ENCODE assay signal across 26 cellular contexts in the genomic region with DNA sequence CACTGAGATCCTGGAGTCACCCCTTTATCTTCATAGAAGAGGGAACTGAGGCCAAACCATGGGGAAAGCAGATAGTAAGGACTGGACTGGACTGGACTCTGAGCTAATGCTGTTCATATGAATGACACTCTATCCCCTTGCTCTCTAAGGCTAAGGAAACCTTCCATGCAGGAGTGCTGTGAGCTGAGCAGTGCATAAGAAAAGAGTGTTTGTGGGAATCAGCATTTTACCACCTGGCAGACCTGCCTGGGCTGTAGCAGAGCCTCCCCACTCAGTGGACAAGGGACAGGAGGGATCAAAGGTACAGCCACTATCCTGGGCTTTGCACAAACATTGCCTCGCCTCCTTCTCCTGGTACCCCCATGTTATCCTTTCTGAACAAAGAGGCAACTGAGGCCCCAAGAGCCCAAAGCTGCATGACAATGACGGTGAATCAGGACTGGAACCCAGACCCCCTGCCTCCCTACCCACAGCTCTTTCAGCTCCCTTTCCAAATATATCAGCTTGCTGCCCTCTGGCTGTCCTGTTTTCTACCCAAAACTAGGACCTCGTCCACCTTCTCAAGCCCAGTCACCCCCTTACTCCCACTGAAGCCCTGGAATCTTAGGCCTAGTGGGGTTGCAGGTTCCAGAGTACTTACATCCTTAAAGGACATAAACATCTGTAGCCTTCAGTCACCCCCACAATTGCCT.
"Had no signal": no experiment of that assay in that cellular context is flagged by ENCODE, and none has a peak within 500 bp of the region (broad histone marks: within the 10 kb centered on the region; RNA-seq: fewer than 3 reads in every experiment).

No MANE protein-coding gene starts in this region.

- H3K4me1 Mint-ChIP-seq: activated B cell treated with CpG ODN at 0.5 μM for 24 hours; activated CD4-positive, alpha-beta T cell treated with anti-CD3 and anti-CD28 coated beads, Interleukin-2, amount 10 ng/mL, durations not matched to agents 24 days and 14 days; activated CD8-positive, alpha-beta memory T cell treated with anti-CD3 and anti-CD28 coated beads, Interleukin-2, amount 10 ng/mL, durations not matched to agents 7 days and 5 days; IgD-negative memory B cell had no signal

- H3K36me3 ChIP-seq: brain microvascular endothelial cell had no signal

- H3K27ac ChIP-seq: brain microvascular endothelial cell had no signal

- H3K9me3 Mint-ChIP-seq: activated B cell treated with CpG ODN at 0.5 μM for 24 hours; activated CD4-positive, alpha-beta T cell treated with anti-CD3 and anti-CD28 coated beads, Interleukin-2, amount 10 ng/mL, durations not matched to agents 24 days and 14 days; activated T-cell treated with anti-CD3 and anti-CD28 coated beads, Interleukin-2, amount 50 U/mL, for 24 hours; activated T-helper 1 cell treated with anti-CD3 and anti-CD28 coated beads, Interleukin-12 subunit alpha, Interleukin-12 subunit beta, Interleukin-2, Interleukin-4 antibody, amounts not matched to agents 30 ng/mL and 10 ng/mL and 1 ng/mL, durations not matched to agents 14 hours and 24 hours and 36 hours; T-helper 1 cell treated with Interleukin-12 subunit alpha and Interleukin-12 subunit beta and Interleukin-4 antibody, amounts not matched to agents 30 μg/mL and 1 μg/mL, for 36 hours had no signal

- H3K36me3 Mint-ChIP-seq: activated CD8-positive, alpha-beta memory T cell treated with anti-CD3 and anti-CD28 coated beads, Interleukin-2, amount 10 ng/mL, durations not matched to agents 7 days and 5 days; activated naive CD8-positive, alpha-beta T cell; IgD-negative memory B cell had no signal

- H3K27ac Mint-ChIP-seq: activated B cell treated with CpG ODN at 0.5 μM for 24 hours; activated CD4-positive, alpha-beta T cell treated with anti-CD3 and anti-CD28 coated beads, Interleukin-2, amount 10 ng/mL, durations not matched to agents 24 days and 14 days; activated CD8-positive, alpha-beta memory T cell treated with anti-CD3 and anti-CD28 coated beads, Interleukin-2, amount 10 ng/mL, durations not matched to agents 7 days and 5 days; activated naive CD8-positive, alpha-beta T cell; activated T-cell treated with anti-CD3 and anti-CD28 coated beads, Interleukin-2, amount 50 U/mL, for 24 hours; activated T-helper 1 cell treated with anti-CD3 and anti-CD28 coated beads, Interleukin-12 subunit alpha, Interleukin-12 subunit beta, Interleukin-2, Interleukin-4 antibody, amounts not matched to agents 30 ng/mL and 10 ng/mL and 1 ng/mL, durations not matched to agents 14 hours and 24 hours and 36 hours; IgD-negative memory B cell; T-helper 1 cell treated with Interleukin-12 subunit alpha and Interleukin-12 subunit beta and Interleukin-4 antibody, amounts not matched to agents 30 μg/mL and 1 μg/mL, for 36 hours had no signal

- H3K4me3 Mint-ChIP-seq: activated B cell treated with CpG ODN at 0.5 μM for 24 hours; activated CD4-positive, alpha-beta T cell treated with anti-CD3 and anti-CD28 coated beads, Interleukin-2, amount 10 ng/mL, durations not matched to agents 24 days and 14 days; activated CD8-positive, alpha-beta memory T cell treated with anti-CD3 and anti-CD28 coated beads, Interleukin-2, amount 10 ng/mL, durations not matched to agents 7 days and 5 days; activated naive CD8-positive, alpha-beta T cell; activated T-cell treated with anti-CD3 and anti-CD28 coated beads, Interleukin-2, amount 50 U/mL, for 24 hours; activated T-helper 1 cell treated with anti-CD3 and anti-CD28 coated beads, Interleukin-12 subunit alpha, Interleukin-12 subunit beta, Interleukin-2, Interleukin-4 antibody, amounts not matched to agents 30 ng/mL and 10 ng/mL and 1 ng/mL, durations not matched to agents 14 hours and 24 hours and 36 hours; IgD-negative memory B cell; T-helper 1 cell treated with Interleukin-12 subunit alpha and Interleukin-12 subunit beta and Interleukin-4 antibody, amounts not matched to agents 30 μg/mL and 1 μg/mL, for 36 hours had no signal

- ATAC-seq: activated CD8-positive, alpha-beta memory T cell treated with anti-CD3 and anti-CD28 coated beads, Interleukin-2, amount 10 ng/mL, durations not matched to agents 7 days and 5 days had no signal

- DNase-seq: activated B cell treated with CpG ODN at 0.5 μM for 24 hours; activated CD4-positive, alpha-beta T cell treated with anti-CD3 and anti-CD28 coated beads for 1 hour; activated CD4-positive, alpha-beta T cell treated with anti-CD3 and anti-CD28 coated beads, Interleukin-2, amount 10 ng/mL, durations not matched to agents 24 days and 14 days; activated CD4-positive, alpha-beta T cell treated with anti-CD3 and anti-CD28 coated beads, Interleukin-2, amount 50 U/mL, for 48 hours; activated CD8-positive, alpha-beta memory T cell treated with anti-CD3 and anti-CD28 coated beads, Interleukin-2, amount 10 ng/mL, durations not matched to agents 7 days and 5 days; activated effector memory CD4-positive, alpha-beta T cell treated with Interleukin-2 at 50 U/mL for 16 hours; activated naive CD4-positive, alpha-beta T cell treated with Interleukin-2 at 50 U/mL for 16 hours; activated T-cell treated with anti-CD3 and anti-CD28 coated beads, Interleukin-2, amount 50 U/mL, for 24 hours; amygdala; brain microvascular endothelial cell; caudate nucleus; KG1; NCI-H1048; NCI-H146; NCI-H187 treated with DMSO at 0.1 percent for 48 hours; NCI-H2081 treated with DMSO at 0.1 percent for 48 hours; NCI-H2227 treated with DMSO at 0.1 percent for 48 hours; NCI-H446 treated with DMSO at 0.1 percent for 48 hours; NCI-H526 treated with DMSO at 0.1 percent for 48 hours; NCI-H82; SIG-M5; T-helper 9 cell had no signal
